12 cellular contexts compared by ENCODE assay signal in genomic region chr5:141392429-141393198, GRCh38. TPM values are rescaled to one million over a fixed set of nuclear protein-coding genes. Genes with fewer than 3 reads are reported as not detected.
A peak's percentile ranks its signal among the peaks of the same experiment; 100 is the strongest.
DNase-seq lines count a peak whose midpoint lies in the region; ATAC-seq and TF ChIP-seq lines count a peak whose summit lies in the region.
"Had no signal": no experiment of that assay in that cellular context is flagged by ENCODE, and none has a peak within 500 bp of the region (broad histone marks: within the 10 kb centered on the region; RNA-seq: fewer than 3 reads in every experiment).

Gene PCDHGA8, plus strand, starts transcription at chr5:141392633. Its CDS starts 181 bp downstream, at chr5:141392814.

- H3K27ac Mint-ChIP-seq in T-helper 17 cell = peak within 1 kb of the TSS; percentile 30
- H3K27ac Mint-ChIP-seq: stimulated activated effector memory CD8-positive, alpha-beta T cell treated with anti-CD3 and anti-CD28 coated beads, Interleukin-12 subunit alpha, Interleukin-12 subunit beta, amount 100 ng/mL, for 72 hours had no signal

- POLR2A ChIA-PET in AG04449 (lab: Yijun Ruan, JAX) = no interaction called here

- ATAC-seq in T-helper 17 cell (no peak), HG03039 (IDR thresholded peaks at IDR 0.05; ENCODE audit: unreplicated experiment) (no peak)
- ATAC-seq: stimulated activated effector memory CD8-positive, alpha-beta T cell treated with anti-CD3 and anti-CD28 coated beads, Interleukin-12 subunit alpha, Interleukin-12 subunit beta, amount 100 ng/mL, for 72 hours had no signal

- peaks cover 2% of the 10 kb centered on the region for H3K36me3 Mint-ChIP-seq in T-helper 17 cell (ENCODE audit: low read depth)

- no peak within 1 kb of the TSS for H3K4me3 Mint-ChIP-seq in T-helper 17 cell
- H3K4me3 Mint-ChIP-seq: stimulated activated effector memory CD8-positive, alpha-beta T cell treated with anti-CD3 and anti-CD28 coated beads, Interleukin-12 subunit alpha, Interleukin-12 subunit beta, amount 100 ng/mL, for 72 hours had no signal

- H3K4me3 ChIP-seq in AG04449 (ENCODE audit: low read depth, low read length) = 0 out of 2 replicates have a peak within 1 kb of the TSS, but pooled peaks have one; percentile 1
- H3K4me3 ChIP-seq: SJCRH30 had no signal

- CTCF ChIA-PET in AG04449 (lab: Yijun Ruan, JAX) = interaction anchor here (0.7 to 8.4 kb wide), 9 partner anchors 11 to 174 kb away, joined by 3 to 77 read pairs (median 5); partner anchors contain the start of genes PCDHGA10, PCDHGA6, PCDHGB1 and PCDHGB6

- H3K27me3 Mint-ChIP-seq in T-helper 17 cell = peaks cover 47% of the 10 kb centered on the region

- TF ChIP-seq CTCF in AG04449 (IDR thresholded peaks at IDR 0.05; ENCODE audit: insufficient read depth, low read length, missing control alignments) = no peak

- no peak for DNase-seq in AG04449 (ENCODE audit: low read depth, low spot score)
- DNase-seq in GM03348 (ENCODE audit: low spot score) = peak; percentile 15
- no peak for DNase-seq in T-helper 17 cell
- peak; percentile 27 for DNase-seq in iris pigment epithelial cell (ENCODE audit: low read depth)
- no peak for DNase-seq in mesenteric fat pad (ENCODE audit: low spot score)
- DNase-seq in activated naive CD4-positive, alpha-beta T cell treated with Interleukin-2 at 50 U/mL for 16 hours = no peak
- DNase-seq in NCI-H2107 (lab: John Stamatoyannopoulos, UW) = no peak
- DNase-seq: activated CD4-positive, CD25-positive, alpha-beta regulatory T cell; caudate nucleus; SJCRH30 had no signal

- H3K4me1 Mint-ChIP-seq in T-helper 17 cell = no peaks in the 10 kb centered on the region
- H3K4me1 Mint-ChIP-seq: stimulated activated effector memory CD8-positive, alpha-beta T cell treated with anti-CD3 and anti-CD28 coated beads, Interleukin-12 subunit alpha, Interleukin-12 subunit beta, amount 100 ng/mL, for 72 hours had no signal

- H3K9me3 ChIP-seq in T-helper 17 cell (ENCODE audit: control insufficient read depth, low read length, poor library complexity, severe bottlenecking) = peaks cover 8% of the 10 kb centered on the region

RNA-seq across cellular contexts. Expression of gene PCDHGA8, which starts in this region (rescaled TPM):
- total RNA-seq in T-helper 17 cell = under 1 TPM in 1 of 2 donors, not detected in 1; 0.05 TPM
- total RNA-seq in mesenteric fat pad = 0.87 TPM

Comparison
In these comparisons a context has a peak if more than half of its experiments do, and no peak if none do; other contexts are left out.
1. DNase-seq: peak in GM03348 (single experiment) and iris pigment epithelial cell (single experiment); none in AG04449 (single experiment), T-helper 17 cell (0 of 3), mesenteric fat pad (single experiment), activated naive CD4-positive, alpha-beta T cell treated with Interleukin-2 at 50 U/mL for 16 hours (single experiment) and NCI-H2107 (single experiment).